In genomic region chr2:186641807-186642321, GRCh38 we compare ENCODE assay signal across 8 cellular contexts. TPM values are rescaled to one million over a fixed set of nuclear protein-coding genes. Genes with fewer than 3 reads are reported as not detected.
DNase-seq lines count a peak whose midpoint lies in the region; ATAC-seq and TF ChIP-seq lines count a peak whose summit lies in the region.

No MANE protein-coding gene starts in this region.

- TF ChIP-seq CTCF in CD4-positive, alpha-beta T cell (IDR thresholded peaks at IDR 0.05), result peak; percentile 73
- peak; percentile 45 to 91 (median 75) for TF ChIP-seq CTCF in dorsolateral prefrontal cortex (IDR thresholded peaks at IDR 0.05 in 54 of 56, conservative IDR thresholded peaks at IDR 0.05 in 2 of 56; ENCODE audit: low read depth in 1 of 56, partially characterized antibody in 56 of 56)

- no peaks in the 10 kb centered on the region for H3K9me3 Mint-ChIP-seq in CD4-positive, alpha-beta T cell

- H3K27me3 Mint-ChIP-seq in CD4-positive, alpha-beta T cell, result no peaks in the 10 kb centered on the region
- no peaks in the 10 kb centered on the region for H3K27me3 Mint-ChIP-seq in T-helper 17 cell

- CTCF ChIA-PET in CD4-positive, alpha-beta T cell (lab: Charles Lee), result interaction anchor here (0.6 to 2.2 kb wide), 8 partner anchors 9 to 189 kb away, joined by 3 to 16 read pairs (median 4); no protein-coding TSS in a partner anchor

- H3K36me3 Mint-ChIP-seq in CD4-positive, alpha-beta T cell (ENCODE audit: low read depth), result peaks cover 39% of the 10 kb centered on the region
- peaks cover 15% of the 10 kb centered on the region for H3K36me3 Mint-ChIP-seq in T-helper 17 cell (ENCODE audit: low read depth)

- no peaks in the 10 kb centered on the region for H3K4me1 Mint-ChIP-seq in CD4-positive, alpha-beta T cell (ENCODE audit: low read depth)
- H3K4me1 Mint-ChIP-seq in T-helper 17 cell, result peaks cover 10% of the 10 kb centered on the region

- peak in 3 of 10 experiments; percentile 7 to 26 (median 12) for DNase-seq in CD4-positive, alpha-beta T cell
- peak; percentile 3 for DNase-seq in NCI-H1092 (lab: John Stamatoyannopoulos, UW)
- no peak for DNase-seq in T-helper 17 cell
- peak in 2 of 10 donors; percentile 17 to 38 for DNase-seq in dorsolateral prefrontal cortex
- peak; percentile 80 for DNase-seq in medulla oblongata (ENCODE audit: extremely low spot score)
- no peak for DNase-seq in NCI-H774 (lab: John Stamatoyannopoulos, UW)

- H3K4me3 ChIP-seq in dorsolateral prefrontal cortex, result no peak overlapping the region

- no peak overlapping the region for H3K27ac ChIP-seq in CD4-positive, alpha-beta T cell (ENCODE audit: low read depth, low read length)
- H3K27ac ChIP-seq in dorsolateral prefrontal cortex, result no peak overlapping the region

- H3K27ac Mint-ChIP-seq in CD4-positive, alpha-beta T cell, result no peak overlapping the region
- no peak overlapping the region for H3K27ac Mint-ChIP-seq in T-helper 17 cell

- POLR2A ChIA-PET in CD4-positive, alpha-beta T cell (lab: Charles Lee), result interaction anchor here (0.6 to 1.7 kb wide), 5 partner anchors 22 to 156 kb away, joined by 3 to 7 read pairs (median 4); partner anchors contain the start of genes ITGAV and ZC3H15

- ATAC-seq in CD4-positive, alpha-beta T cell (ENCODE audit: poor library complexity), result peak; percentile 76
- ATAC-seq in GM18508 (IDR thresholded peaks at IDR 0.05; ENCODE audit: insufficient read depth, unreplicated experiment), result peak; percentile 74
- ATAC-seq in HG02870 (IDR thresholded peaks at IDR 0.05; ENCODE audit: unreplicated experiment), result peak; percentile 73
- peak; percentile 67 for ATAC-seq in T-helper 17 cell

- intact Hi-C loops in CD4-positive, alpha-beta T cell (cut with DNase I, micrococcal nuclease), result loop anchor here in 1 of 2 experiments (1.0 kb wide), 1 partner anchor 138 kb away; no protein-coding TSS in a partner anchor
- intact Hi-C loops in dorsolateral prefrontal cortex (cut with DNase I), result loop anchor here (1.0 to 5.0 kb wide), 4 partner anchors 55 to 155 kb away; partner anchors contain the start of gene ZC3H15 (in 1 of the 2)

- H3K4me3 Mint-ChIP-seq in CD4-positive, alpha-beta T cell, result no peak overlapping the region
- H3K4me3 Mint-ChIP-seq in T-helper 17 cell, result no peak overlapping the region

- no peaks in the 10 kb centered on the region for H3K9me3 ChIP-seq in CD4-positive, alpha-beta T cell (ENCODE audit: control insufficient read depth, low read length)
- H3K9me3 ChIP-seq in T-helper 17 cell (ENCODE audit: control insufficient read depth, low read length, poor library complexity, severe bottlenecking), result no peaks in the 10 kb centered on the region

- H3K27me3 ChIP-seq in CD4-positive, alpha-beta T cell (ENCODE audit: control insufficient read depth, insufficient read depth, low read length), result no peaks in the 10 kb centered on the region
- no peaks in the 10 kb centered on the region for H3K27me3 ChIP-seq in dorsolateral prefrontal cortex

RNA-seq across cellular contexts. Expression of gene FAM171B, which starts 52.0 kb away (rescaled TPM):
- total RNA-seq in CD4-positive, alpha-beta T cell, result under 1 TPM; 0.03 to 0.08 TPM
- total RNA-seq in T-helper 17 cell (under 1 TPM; 0.17 to 0.81 TPM), dorsolateral prefrontal cortex (100 to 1,000 TPM; 110 to 355 (median 223) TPM)

RNA-seq across cellular contexts. Expression of gene ITGAV, which starts 52.0 kb away (rescaled TPM):
- total RNA-seq in CD4-positive, alpha-beta T cell, result 1 to 10 TPM; 2.9 to 3.7 TPM
- 1 to 10 TPM; 4.7 to 9.3 TPM for total RNA-seq in T-helper 17 cell
- total RNA-seq in dorsolateral prefrontal cortex, result 100 to 1,000 TPM in 30 of 120 experiments, 10 to 100 TPM in 90; 50.3 to 160 (median 86.2) TPM

Comparison
In these comparisons a context has a peak if more than half of its experiments do, and no peak if none do; other contexts are left out.
1. DNase-seq: peak in NCI-H1092 (single experiment) and medulla oblongata (single experiment); none in T-helper 17 cell (0 of 3) and NCI-H774 (single experiment).
2. RNA of gene FAM171B, which starts 52.0 kb away (total RNA-seq): 110 to 355 TPM in dorsolateral prefrontal cortex; 0.17 to 0.81 TPM in T-helper 17 cell and 0.03 to 0.08 TPM in CD4-positive, alpha-beta T cell; every median in the first group is over 10 times any median in the second.
3. RNA of gene ITGAV, which starts 52.0 kb away (total RNA-seq): 50.3 to 160 TPM in dorsolateral prefrontal cortex; 4.7 to 9.3 TPM in T-helper 17 cell and 2.9 to 3.7 TPM in CD4-positive, alpha-beta T cell; every median in the first group is over 4 times any median in the second.
4. Peak in every context shown above with its lines, with median percentiles within 50 percentile points of each other: ATAC-seq.